28 cellular contexts compared by ENCODE assay signal in genomic region chr4:185599844-185600243, GRCh38.
DNase-seq lines count a peak whose midpoint lies in the region; ATAC-seq and TF ChIP-seq lines count a peak whose summit lies in the region.
"Had no signal": no experiment of that assay in that cellular context is flagged by ENCODE, and none has a peak within 500 bp of the region (broad histone marks: within the 10 kb centered on the region; RNA-seq: fewer than 3 reads in every experiment).

No MANE protein-coding gene starts in this region.

- ATAC-seq in aorta (ENCODE audit: low FRiP score) (peak; percentile 37), GM21786 (IDR thresholded peaks at IDR 0.05; ENCODE audit: unreplicated experiment) (no peak)
- ATAC-seq: effector memory CD8-positive, alpha-beta T cell; K562; left colon; naive thymus-derived CD4-positive, alpha-beta T cell; stimulated activated effector memory CD8-positive, alpha-beta T cell treated with anti-CD3 and anti-CD28 coated beads, Interleukin-12 subunit alpha, Interleukin-12 subunit beta, amount 100 ng/mL, for 72 hours had no signal

- H3K4me3 Mint-ChIP-seq in activated CD4-positive, alpha-beta T cell treated with anti-CD3 and anti-CD28 coated beads, Interleukin-2, amount 10 ng/mL, durations not matched to agents 24 days and 14 days = no peak overlapping the region
- H3K4me3 Mint-ChIP-seq in osteocyte (ENCODE audit: unreplicated experiment) = no peak overlapping the region
- H3K4me3 Mint-ChIP-seq: activated CD4-positive, alpha-beta T cell treated with anti-CD3 and anti-CD28 coated beads, Interleukin-2, amount 10 ng/mL, durations not matched to agents 7 days and 5 days; activated T-cell treated with anti-CD3 and anti-CD28 coated beads, Interleukin-2, amount 50 U/mL, for 24 hours; CD8-positive, alpha-beta memory T cell; effector memory CD8-positive, alpha-beta T cell; immature natural killer cell; naive thymus-derived CD4-positive, alpha-beta T cell; stimulated activated effector memory CD8-positive, alpha-beta T cell treated with anti-CD3 and anti-CD28 coated beads, Interleukin-12 subunit alpha, Interleukin-12 subunit beta, amount 100 ng/mL, for 72 hours had no signal

- H3K27ac ChIP-seq in cardiac muscle cell = peak overlapping the region; percentile 74
- H3K27ac ChIP-seq in aorta (ENCODE audit: low read depth in 1 of 2, low read length in 2 of 2) = peak overlapping the region in 1 of 2 donors; percentile 69
- H3K27ac ChIP-seq: brain microvascular endothelial cell, suprapubic skin, vagina had no signal

- TF ChIP-seq CTCF in cardiac muscle cell (IDR thresholded peaks at IDR 0.05; ENCODE audit: low read depth, low read length) (no peak), osteocyte (IDR thresholded peaks at IDR 0.05) (no peak), BE2C (IDR thresholded peaks at IDR 0.05; ENCODE audit: low read depth, low read length) (no peak)

- 62 to 65% methylated on average over 7 of the region's 7 CpGs for WGBS in aorta, 2 donors

- H3K36me3 ChIP-seq in cardiac muscle cell = peaks cover 27% of the 10 kb centered on the region
- no peaks in the 10 kb centered on the region for H3K36me3 ChIP-seq in aorta (ENCODE audit: control insufficient read depth in 1 of 2, insufficient read depth in 2 of 2, low read length in 1 of 2)
- no peaks in the 10 kb centered on the region for H3K36me3 ChIP-seq in BE2C
- H3K36me3 ChIP-seq: suprapubic skin, vagina had no signal

- no peak overlapping the region for H3K27ac Mint-ChIP-seq in activated CD4-positive, alpha-beta T cell treated with anti-CD3 and anti-CD28 coated beads, Interleukin-2, amount 10 ng/mL, durations not matched to agents 24 days and 14 days
- H3K27ac Mint-ChIP-seq in osteocyte (ENCODE audit: unreplicated experiment) = peak overlapping the region; percentile 2
- H3K27ac Mint-ChIP-seq: activated CD4-positive, alpha-beta T cell treated with anti-CD3 and anti-CD28 coated beads, Interleukin-2, amount 10 ng/mL, durations not matched to agents 7 days and 5 days; activated T-cell treated with anti-CD3 and anti-CD28 coated beads, Interleukin-2, amount 50 U/mL, for 24 hours; CD8-positive, alpha-beta memory T cell; effector memory CD8-positive, alpha-beta T cell; immature natural killer cell; stimulated activated effector memory CD8-positive, alpha-beta T cell treated with anti-CD3 and anti-CD28 coated beads, Interleukin-12 subunit alpha, Interleukin-12 subunit beta, amount 100 ng/mL, for 72 hours had no signal

- H3K36me3 Mint-ChIP-seq in activated CD4-positive, alpha-beta T cell treated with anti-CD3 and anti-CD28 coated beads, Interleukin-2, amount 10 ng/mL, durations not matched to agents 24 days and 14 days (ENCODE audit: low read depth) = no peaks in the 10 kb centered on the region
- peaks cover 6% of the 10 kb centered on the region for H3K36me3 Mint-ChIP-seq in osteocyte (ENCODE audit: unreplicated experiment)
- H3K36me3 Mint-ChIP-seq: CD8-positive, alpha-beta memory T cell; immature natural killer cell; naive thymus-derived CD4-positive, alpha-beta T cell; stimulated activated effector memory CD8-positive, alpha-beta T cell treated with anti-CD3 and anti-CD28 coated beads, Interleukin-12 subunit alpha, Interleukin-12 subunit beta, amount 100 ng/mL, for 72 hours had no signal

- H3K4me3 ChIP-seq in cardiac muscle cell (no peak overlapping the region), aorta (ENCODE audit: low read length in 2 of 2) (no peak overlapping the region), BE2C (ENCODE audit: low read depth, low read length) (no peak overlapping the region)
- H3K4me3 ChIP-seq: K562, suprapubic skin, vagina had no signal

- H3K9me3 Mint-ChIP-seq in activated CD4-positive, alpha-beta T cell treated with anti-CD3 and anti-CD28 coated beads, Interleukin-2, amount 10 ng/mL, durations not matched to agents 24 days and 14 days = no peaks in the 10 kb centered on the region
- no peaks in the 10 kb centered on the region for H3K9me3 Mint-ChIP-seq in osteocyte (ENCODE audit: unreplicated experiment)
- H3K9me3 Mint-ChIP-seq: activated CD4-positive, alpha-beta T cell treated with anti-CD3 and anti-CD28 coated beads, Interleukin-2, amount 10 ng/mL, durations not matched to agents 7 days and 5 days; activated T-cell treated with anti-CD3 and anti-CD28 coated beads, Interleukin-2, amount 50 U/mL, for 24 hours; CD8-positive, alpha-beta memory T cell; effector memory CD8-positive, alpha-beta T cell; immature natural killer cell; stimulated activated effector memory CD8-positive, alpha-beta T cell treated with anti-CD3 and anti-CD28 coated beads, Interleukin-12 subunit alpha, Interleukin-12 subunit beta, amount 100 ng/mL, for 72 hours had no signal

- intact Hi-C loops in activated CD4-positive, alpha-beta T cell treated with anti-CD3 and anti-CD28 coated beads, Interleukin-2, amount 10 ng/mL, durations not matched to agents 24 days and 14 days (cut with micrococcal nuclease) = loop anchor here (10.0 kb wide), 1 partner anchor 385 kb away; no protein-coding TSS in a partner anchor
- intact Hi-C loops in aorta (cut with DNase I) = loop anchor here (5.0 to 10.0 kb wide), 5 partner anchors 63 to 393 kb away; partner anchors contain the start of genes ANKRD37 (in 1 of the 2), LRP2BP (in 1 of the 2), PDLIM3 (in 1 of the 2) and SNX25 (in 1 of the 2)

- peaks cover 18% of the 10 kb centered on the region for H3K4me1 ChIP-seq in cardiac muscle cell (ENCODE audit: low read depth)
- peaks cover 0 to 3% of the 10 kb centered on the region in 2 donors for H3K4me1 ChIP-seq in aorta (ENCODE audit: control insufficient read depth in 1 of 2, insufficient read depth in 2 of 2, low read length in 2 of 2)
- peaks cover 3% of the 10 kb centered on the region; the same call in 1 of the 2 replicates for H3K4me1 ChIP-seq in BE2C
- H3K4me1 ChIP-seq: vagina had no signal

- H3K27me3 Mint-ChIP-seq in activated CD4-positive, alpha-beta T cell treated with anti-CD3 and anti-CD28 coated beads, Interleukin-2, amount 10 ng/mL, durations not matched to agents 24 days and 14 days = peaks cover 9% of the 10 kb centered on the region
- H3K27me3 Mint-ChIP-seq in osteocyte (ENCODE audit: unreplicated experiment) = no peaks in the 10 kb centered on the region

- peak; percentile 51 for DNase-seq in activated CD4-positive, alpha-beta T cell treated with anti-CD3 and anti-CD28 coated beads, Interleukin-2, amount 10 ng/mL, durations not matched to agents 24 days and 14 days
- DNase-seq in activated CD4-positive, alpha-beta T cell treated with anti-CD3 and anti-CD28 coated beads for 48 hours = no peak
- DNase-seq in cardiac muscle cell (ENCODE audit: low read depth in 1 of 2, low spot score in 1 of 2) (peak in 1 of 2 donors; percentile 44), osteocyte (ENCODE audit: extremely low spot score, unreplicated experiment) (no peak), aorta (no peak), BE2C (no peak), CD1c-positive myeloid dendritic cell (ENCODE audit: extremely low spot score) (no peak)
- DNase-seq: activated CD4-positive, alpha-beta T cell treated with anti-CD3 and anti-CD28 coated beads, Interleukin-2, amount 10 ng/mL, durations not matched to agents 7 days and 5 days; activated gamma-delta T cell; activated T-cell treated with anti-CD3 and anti-CD28 coated beads, Interleukin-2, amount 50 U/mL, for 24 hours; brain microvascular endothelial cell; CD8-positive, alpha-beta memory T cell; effector memory CD8-positive, alpha-beta T cell; GDM1; immature natural killer cell; left colon; naive thymus-derived CD4-positive, alpha-beta T cell; NCI-H1105; NCI-H187 treated with DMSO at 0.1 percent for 48 hours; NCI-H524 treated with DMSO at 0.1 percent for 48 hours; occipital lobe; stimulated activated CD4-positive, alpha-beta T cell treated with anti-CD3 and anti-CD28 coated beads, Interleukin-12 subunit alpha, Interleukin-12 subunit beta, amount 100 ng/mL, for 4 hours; stimulated activated CD4-positive, alpha-beta T cell treated with anti-CD3 and anti-CD28 coated beads, Interleukin-4, amount 100 ng/mL, for 24 hours had no signal

- H3K9me3 ChIP-seq in cardiac muscle cell (ENCODE audit: low read depth) (no peaks in the 10 kb centered on the region), aorta (ENCODE audit: control insufficient read depth, low read length) (no peaks in the 10 kb centered on the region), BE2C (no peaks in the 10 kb centered on the region)
- H3K9me3 ChIP-seq: suprapubic skin, vagina had no signal

- H3K4me1 Mint-ChIP-seq in activated CD4-positive, alpha-beta T cell treated with anti-CD3 and anti-CD28 coated beads, Interleukin-2, amount 10 ng/mL, durations not matched to agents 24 days and 14 days = no peaks in the 10 kb centered on the region
- no peaks in the 10 kb centered on the region for H3K4me1 Mint-ChIP-seq in osteocyte (ENCODE audit: unreplicated experiment)
- H3K4me1 Mint-ChIP-seq: CD8-positive, alpha-beta memory T cell; immature natural killer cell; stimulated activated effector memory CD8-positive, alpha-beta T cell treated with anti-CD3 and anti-CD28 coated beads, Interleukin-12 subunit alpha, Interleukin-12 subunit beta, amount 100 ng/mL, for 72 hours had no signal

- H3K27me3 ChIP-seq in cardiac muscle cell (no peaks in the 10 kb centered on the region), aorta (ENCODE audit: control insufficient read depth in 1 of 2, insufficient read depth in 2 of 2, low read length in 1 of 2) (no peaks in the 10 kb centered on the region), BE2C (no peaks in the 10 kb centered on the region)
- H3K27me3 ChIP-seq: brain microvascular endothelial cell, suprapubic skin, vagina had no signal
